ENCODE assay signal across 8 cellular contexts in the genomic region with DNA sequence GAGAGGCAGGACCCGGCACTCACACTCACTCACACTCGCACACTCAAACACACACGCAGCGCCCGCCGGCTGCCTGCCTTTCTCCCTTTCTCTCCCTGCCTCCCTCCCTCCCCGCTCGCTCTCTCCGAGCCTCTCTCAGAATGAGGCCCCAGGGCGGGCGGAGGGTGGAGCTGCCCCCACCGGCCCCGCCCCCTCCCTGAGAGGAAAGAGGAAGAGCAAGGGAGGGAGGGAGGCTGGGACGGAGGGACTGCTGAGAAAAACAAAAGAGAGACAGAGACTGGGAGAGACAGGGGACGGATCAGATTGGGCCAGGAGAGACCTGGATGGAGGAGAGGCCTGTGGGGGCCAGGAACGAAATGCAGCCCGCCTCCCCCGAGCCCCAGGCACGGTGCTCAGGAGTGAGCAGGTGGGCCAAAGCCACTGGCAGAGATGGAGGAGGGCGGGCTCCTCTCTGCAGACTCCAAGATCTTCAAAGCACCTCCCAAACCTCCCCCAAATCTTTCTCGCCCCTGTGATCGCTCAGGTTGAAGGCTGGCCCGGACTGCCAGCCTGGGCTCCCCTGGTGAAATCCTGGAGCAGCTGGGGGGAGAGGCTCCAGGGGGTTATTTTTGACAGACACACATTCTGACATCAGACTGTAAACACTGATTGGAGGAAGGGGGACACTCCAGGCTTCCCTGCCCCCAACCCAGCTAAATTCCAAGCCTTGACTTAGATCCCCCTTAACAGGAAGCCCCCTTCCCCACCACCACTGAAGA. TPM values are rescaled to one million over a fixed set of nuclear protein-coding genes. Genes with fewer than 3 reads are reported as not detected.
DNase-seq lines count a peak whose midpoint lies in the region; ATAC-seq lines count a peak whose summit lies in the region.

No MANE protein-coding gene starts in this region.

- H3K9me3 Mint-ChIP-seq in activated T-cell treated with anti-CD3 and anti-CD28 coated beads, Interleukin-2, amount 50 U/mL, for 24 hours: no peaks in the 10 kb centered on the region

- H3K36me3 ChIP-seq in muscle layer of colon (ENCODE audit: insufficient read depth, low read length): peaks cover 15% of the 10 kb centered on the region

- no peaks in the 10 kb centered on the region for H3K27me3 ChIP-seq in muscle layer of colon (ENCODE audit: control insufficient read depth in 1 of 2, insufficient read depth in 2 of 2, low read length in 2 of 2)

- peak overlapping the region; percentile 70 for H3K9ac ChIP-seq in muscle layer of colon (ENCODE audit: low read length)

- peak overlapping the region; percentile 87 for H3K27ac ChIP-seq in muscle layer of colon (ENCODE audit: low read depth, low read length)

- no peaks in the 10 kb centered on the region for H3K27me3 Mint-ChIP-seq in activated T-cell treated with anti-CD3 and anti-CD28 coated beads, Interleukin-2, amount 50 U/mL, for 24 hours

- peaks cover 44% of the 10 kb centered on the region for H3K36me3 Mint-ChIP-seq in activated T-cell treated with anti-CD3 and anti-CD28 coated beads, Interleukin-2, amount 50 U/mL, for 24 hours (ENCODE audit: low read depth)

- peaks cover 60% of the 10 kb centered on the region for H3K4me1 Mint-ChIP-seq in activated T-cell treated with anti-CD3 and anti-CD28 coated beads, Interleukin-2, amount 50 U/mL, for 24 hours (ENCODE audit: low read depth)

- DNase-seq in COLO668 (lab: John Stamatoyannopoulos, UW; ENCODE audit: unreplicated experiment): peak; percentile 86
- peak; percentile 79 for DNase-seq in HT1080 (ENCODE audit: low read depth)
- peak; percentile 97 for DNase-seq in OCI-M1 (lab: John Stamatoyannopoulos, UW)
- peak; percentile 90 for DNase-seq in activated T-cell treated with anti-CD3 and anti-CD28 coated beads, Interleukin-2, amount 50 U/mL, for 24 hours
- peak; percentile 68 to 79 for DNase-seq in stimulated activated CD8-positive, alpha-beta memory T cell treated with anti-CD3 and anti-CD28 coated beads, Interleukin-7, amount 100 ng/mL, for 4 hours (ENCODE audit: low read depth in 2 of 2)

- ATAC-seq in GM19438 (IDR thresholded peaks at IDR 0.05; ENCODE audit: low read depth, unreplicated experiment): peak; percentile 67
- ATAC-seq in esophagus mucosa: peak; percentile 73

- peak overlapping the region; percentile 98 for H3K27ac Mint-ChIP-seq in activated T-cell treated with anti-CD3 and anti-CD28 coated beads, Interleukin-2, amount 50 U/mL, for 24 hours

- H3K4me3 ChIP-seq in muscle layer of colon (ENCODE audit: low read depth in 1 of 2, low read length in 2 of 2): peak overlapping the region in 1 of 2 donors; percentile 89

- H3K9me3 ChIP-seq in muscle layer of colon (ENCODE audit: low read length): no peaks in the 10 kb centered on the region

- H3K4me3 Mint-ChIP-seq in activated T-cell treated with anti-CD3 and anti-CD28 coated beads, Interleukin-2, amount 50 U/mL, for 24 hours: peak overlapping the region; percentile 82

- peaks cover 57% of the 10 kb centered on the region for H3K4me1 ChIP-seq in muscle layer of colon (ENCODE audit: insufficient read depth, low read length)

RNA-seq across cellular contexts. Expression of gene LDB1, which starts 5.1 kb away (rescaled TPM):
- total RNA-seq in HT1080 (2014; rRNA removed; shearing (Covaris generic)): 32.2 and 34.4 TPM in 2 replicates
- 19.2 and 19.3 TPM in 2 replicates for polyA plus RNA-seq in HT1080 (2015; cell fraction: cytosol; rRNA removed)
- polyA plus RNA-seq in HT1080 (2015; cell fraction: nucleus; rRNA removed): 43.7 and 51.0 TPM in 2 replicates
- 28.9 TPM for total RNA-seq in esophagus mucosa

RNA-seq across cellular contexts. Expression of gene PPRC1, which starts 17.8 kb away (rescaled TPM):
- total RNA-seq in HT1080 (2014; rRNA removed; shearing (Covaris generic)): 31.8 and 38.3 TPM in 2 replicates
- 33.6 and 36.0 TPM in 2 replicates for polyA plus RNA-seq in HT1080 (2015; cell fraction: cytosol; rRNA removed)
- 70.6 and 75.1 TPM in 2 replicates for polyA plus RNA-seq in HT1080 (2015; cell fraction: nucleus; rRNA removed)
- 27.4 TPM for total RNA-seq in esophagus mucosa

RNA-seq across cellular contexts. Expression of gene NOLC1, which starts 37.1 kb away (rescaled TPM):
- total RNA-seq in HT1080 (2014; rRNA removed; shearing (Covaris generic)): 95.2 and 119 TPM in 2 replicates
- polyA plus RNA-seq in HT1080 (2015; cell fraction: cytosol; rRNA removed): 126 and 135 TPM in 2 replicates
- polyA plus RNA-seq in HT1080 (2015; cell fraction: nucleus; rRNA removed): 181 and 188 TPM in 2 replicates
- total RNA-seq in esophagus mucosa: 57.5 TPM

RNA-seq across cellular contexts. Expression of gene HPS6, which starts 49.9 kb away (rescaled TPM):
- 37.6 and 38.5 TPM in 2 replicates for total RNA-seq in HT1080 (2014; rRNA removed; shearing (Covaris generic))
- polyA plus RNA-seq in HT1080 (2015; cell fraction: cytosol; rRNA removed): 19.3 and 20.8 TPM in 2 replicates
- polyA plus RNA-seq in HT1080 (2015; cell fraction: nucleus; rRNA removed): 20.7 and 22.6 TPM in 2 replicates
- 14.2 TPM for total RNA-seq in esophagus mucosa

RNA-seq across cellular contexts. Expression of gene ARMH3, which starts 59.1 kb away (rescaled TPM):
- total RNA-seq in HT1080 (2014; rRNA removed; shearing (Covaris generic)): 6.2 and 6.6 TPM in 2 replicates
- 9.2 and 9.3 TPM in 2 replicates for polyA plus RNA-seq in HT1080 (2015; cell fraction: cytosol; rRNA removed)
- polyA plus RNA-seq in HT1080 (2015; cell fraction: nucleus; rRNA removed): 13.5 and 14.6 TPM in 2 replicates
- total RNA-seq in esophagus mucosa: 21.7 TPM
